Comparison of ENCODE assay signal across 1 cellular context in the genomic region with DNA sequence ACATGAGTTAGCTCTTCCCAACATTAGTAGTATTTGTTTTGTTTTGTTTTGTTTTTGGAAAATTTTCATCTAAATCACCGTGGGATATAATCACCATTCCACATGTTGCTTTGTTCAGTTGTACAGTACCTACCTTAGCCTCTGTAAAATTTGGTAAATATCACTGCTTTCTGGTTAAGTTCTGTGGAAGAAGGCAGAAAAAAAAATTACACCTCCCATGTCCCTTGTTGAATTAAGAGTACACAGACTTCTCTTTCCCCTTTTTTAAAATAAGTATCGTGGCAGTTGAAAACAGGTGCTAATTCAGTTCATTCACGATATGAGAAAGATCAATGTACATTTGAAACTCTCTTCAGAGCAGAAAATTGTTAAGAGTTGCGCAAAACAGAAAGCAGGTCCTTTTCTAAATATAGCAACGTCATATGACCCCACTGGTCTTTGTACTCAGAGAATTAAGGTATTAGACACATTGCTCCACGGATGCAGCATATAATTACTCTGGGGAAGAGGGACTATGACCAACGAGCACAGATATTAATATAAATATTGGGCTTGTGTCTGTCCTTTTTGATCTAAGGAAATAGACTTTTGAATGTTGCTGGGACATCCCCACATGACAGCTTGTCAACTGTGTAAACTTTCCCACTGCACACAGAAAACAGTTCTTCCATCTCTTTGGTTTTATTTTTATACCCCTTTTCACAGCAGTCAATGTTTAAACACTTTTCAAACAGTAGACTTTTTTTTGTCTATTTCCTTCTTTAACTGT.
TF ChIP-seq lines count a peak whose summit lies in the region.

No MANE protein-coding gene starts in this region.

TF ChIP-seq in K562, 482 proteins besides CTCF, POLR2A, EP300 and RAD21 (continued from another document and continues in another):
- TF ChIP-seq BACH1 (tag; IDR thresholded peaks at IDR 0.05) = peak; percentile 75; the same call in 1 of the 2 replicates
- peak; percentile 7; the same call in 1 of the 2 replicates for TF ChIP-seq CXXC5 (CRISPR knock-in tag; IDR thresholded peaks at IDR 0.05)
- peak; percentile 73 for TF ChIP-seq MITF (IDR thresholded peaks at IDR 0.05)
- TF ChIP-seq ZNF77 (CRISPR knock-in tag; IDR thresholded peaks at IDR 0.05) = no peak
- TF ChIP-seq ZNF583 (CRISPR knock-in tag; IDR thresholded peaks at IDR 0.05) = no peak
- TF ChIP-seq CEBPG (CRISPR knock-in tag; IDR thresholded peaks at IDR 0.05) = peak; percentile 8; the same call in 1 of the 2 replicates
- TF ChIP-seq CEBPG (tag; conservative IDR thresholded peaks at IDR 0.05 in 1 of 2, IDR thresholded peaks at IDR 0.05 in 1 of 2) = peak; percentile 84 to 97
- TF ChIP-seq, protein P1, sequence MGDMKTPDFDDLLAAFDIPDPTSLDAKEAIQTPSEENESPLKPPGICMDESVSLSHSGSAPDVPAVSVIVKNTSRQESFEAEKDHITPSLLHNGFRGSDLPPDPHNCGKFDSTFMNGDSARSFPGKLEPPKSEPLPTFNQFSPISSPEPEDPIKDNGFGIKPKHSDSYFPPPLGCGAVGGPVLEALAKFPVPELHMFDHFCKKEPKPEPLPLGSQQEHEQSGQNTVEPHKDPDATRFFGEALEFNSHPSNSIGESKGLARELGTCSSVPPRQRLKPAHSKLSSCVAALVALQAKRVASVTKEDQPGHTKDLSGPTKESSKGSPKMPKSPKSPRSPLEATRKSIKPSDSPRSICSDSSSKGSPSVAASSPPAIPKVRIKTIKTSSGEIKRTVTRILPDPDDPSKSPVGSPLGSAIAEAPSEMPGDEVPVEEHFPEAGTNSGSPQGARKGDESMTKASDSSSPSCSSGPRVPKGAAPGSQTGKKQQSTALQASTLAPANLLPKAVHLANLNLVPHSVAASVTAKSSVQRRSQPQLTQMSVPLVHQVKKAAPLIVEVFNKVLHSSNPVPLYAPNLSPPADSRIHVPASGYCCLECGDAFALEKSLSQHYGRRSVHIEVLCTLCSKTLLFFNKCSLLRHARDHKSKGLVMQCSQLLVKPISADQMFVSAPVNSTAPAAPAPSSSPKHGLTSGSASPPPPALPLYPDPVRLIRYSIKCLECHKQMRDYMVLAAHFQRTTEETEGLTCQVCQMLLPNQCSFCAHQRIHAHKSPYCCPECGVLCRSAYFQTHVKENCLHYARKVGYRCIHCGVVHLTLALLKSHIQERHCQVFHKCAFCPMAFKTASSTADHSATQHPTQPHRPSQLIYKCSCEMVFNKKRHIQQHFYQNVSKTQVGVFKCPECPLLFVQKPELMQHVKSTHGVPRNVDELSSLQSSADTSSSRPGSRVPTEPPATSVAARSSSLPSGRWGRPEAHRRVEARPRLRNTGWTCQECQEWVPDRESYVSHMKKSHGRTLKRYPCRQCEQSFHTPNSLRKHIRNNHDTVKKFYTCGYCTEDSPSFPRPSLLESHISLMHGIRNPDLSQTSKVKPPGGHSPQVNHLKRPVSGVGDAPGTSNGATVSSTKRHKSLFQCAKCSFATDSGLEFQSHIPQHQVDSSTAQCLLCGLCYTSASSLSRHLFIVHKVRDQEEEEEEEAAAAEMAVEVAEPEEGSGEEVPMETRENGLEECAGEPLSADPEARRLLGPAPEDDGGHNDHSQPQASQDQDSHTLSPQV (IDR thresholded peaks at IDR 0.05) = peak; percentile 73
- TF ChIP-seq, protein P2, sequence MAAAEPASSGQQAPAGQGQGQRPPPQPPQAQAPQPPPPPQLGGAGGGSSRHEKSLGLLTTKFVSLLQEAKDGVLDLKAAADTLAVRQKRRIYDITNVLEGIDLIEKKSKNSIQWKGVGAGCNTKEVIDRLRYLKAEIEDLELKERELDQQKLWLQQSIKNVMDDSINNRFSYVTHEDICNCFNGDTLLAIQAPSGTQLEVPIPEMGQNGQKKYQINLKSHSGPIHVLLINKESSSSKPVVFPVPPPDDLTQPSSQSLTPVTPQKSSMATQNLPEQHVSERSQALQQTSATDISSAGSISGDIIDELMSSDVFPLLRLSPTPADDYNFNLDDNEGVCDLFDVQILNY (CRISPR knock-in tag; IDR thresholded peaks at IDR 0.05) = no peak
- TF ChIP-seq ZEB2 (IDR thresholded peaks at IDR 0.05) = 0 out of 2 replicates have a peak, but pooled peaks have one; percentile 31
- no peak for TF ChIP-seq NR3C1 (CRISPR knock-in tag; IDR thresholded peaks at IDR 0.05)
- TF ChIP-seq SUPT5H (IDR thresholded peaks at IDR 0.05) = no peak
- TF ChIP-seq ZKSCAN8 (CRISPR knock-in tag; IDR thresholded peaks at IDR 0.05) = 0 out of 2 replicates have a peak, but pooled peaks have one; percentile 35
- TF ChIP-seq MAFG (tag; conservative IDR thresholded peaks at IDR 0.05) = peak; percentile 22
- 0 out of 2 replicates have a peak, but pooled peaks have one; percentile 16 for TF ChIP-seq ELF2 (CRISPR knock-in tag; IDR thresholded peaks at IDR 0.05)
- TF ChIP-seq MEF2A (IDR thresholded peaks at IDR 0.05; ENCODE audit: control insufficient read depth, low read depth, low read length) = peak; percentile 92
- peak; percentile 36; the same call in 1 of the 2 replicates for TF ChIP-seq MTA3 (IDR thresholded peaks at IDR 0.05; ENCODE audit: borderline replicate concordance)
- no peak for TF ChIP-seq ZNF274 (IDR thresholded peaks at IDR 0.05; ENCODE audit: borderline replicate concordance, low read depth, low read length)
- no peak for TF ChIP-seq ZNF785 (CRISPR knock-in tag; IDR thresholded peaks at IDR 0.05)
- TF ChIP-seq ARNT (IDR thresholded peaks at IDR 0.05) = 0 out of 4 replicates have a peak, but pooled peaks of 1 of the 2 experiments have one; percentile 41
- TF ChIP-seq NBN (IDR thresholded peaks at IDR 0.05; ENCODE audit: low read depth) = no peak
- no peak for TF ChIP-seq MBD1 (CRISPR knock-in tag; IDR thresholded peaks at IDR 0.05)
- TF ChIP-seq, protein P3, sequence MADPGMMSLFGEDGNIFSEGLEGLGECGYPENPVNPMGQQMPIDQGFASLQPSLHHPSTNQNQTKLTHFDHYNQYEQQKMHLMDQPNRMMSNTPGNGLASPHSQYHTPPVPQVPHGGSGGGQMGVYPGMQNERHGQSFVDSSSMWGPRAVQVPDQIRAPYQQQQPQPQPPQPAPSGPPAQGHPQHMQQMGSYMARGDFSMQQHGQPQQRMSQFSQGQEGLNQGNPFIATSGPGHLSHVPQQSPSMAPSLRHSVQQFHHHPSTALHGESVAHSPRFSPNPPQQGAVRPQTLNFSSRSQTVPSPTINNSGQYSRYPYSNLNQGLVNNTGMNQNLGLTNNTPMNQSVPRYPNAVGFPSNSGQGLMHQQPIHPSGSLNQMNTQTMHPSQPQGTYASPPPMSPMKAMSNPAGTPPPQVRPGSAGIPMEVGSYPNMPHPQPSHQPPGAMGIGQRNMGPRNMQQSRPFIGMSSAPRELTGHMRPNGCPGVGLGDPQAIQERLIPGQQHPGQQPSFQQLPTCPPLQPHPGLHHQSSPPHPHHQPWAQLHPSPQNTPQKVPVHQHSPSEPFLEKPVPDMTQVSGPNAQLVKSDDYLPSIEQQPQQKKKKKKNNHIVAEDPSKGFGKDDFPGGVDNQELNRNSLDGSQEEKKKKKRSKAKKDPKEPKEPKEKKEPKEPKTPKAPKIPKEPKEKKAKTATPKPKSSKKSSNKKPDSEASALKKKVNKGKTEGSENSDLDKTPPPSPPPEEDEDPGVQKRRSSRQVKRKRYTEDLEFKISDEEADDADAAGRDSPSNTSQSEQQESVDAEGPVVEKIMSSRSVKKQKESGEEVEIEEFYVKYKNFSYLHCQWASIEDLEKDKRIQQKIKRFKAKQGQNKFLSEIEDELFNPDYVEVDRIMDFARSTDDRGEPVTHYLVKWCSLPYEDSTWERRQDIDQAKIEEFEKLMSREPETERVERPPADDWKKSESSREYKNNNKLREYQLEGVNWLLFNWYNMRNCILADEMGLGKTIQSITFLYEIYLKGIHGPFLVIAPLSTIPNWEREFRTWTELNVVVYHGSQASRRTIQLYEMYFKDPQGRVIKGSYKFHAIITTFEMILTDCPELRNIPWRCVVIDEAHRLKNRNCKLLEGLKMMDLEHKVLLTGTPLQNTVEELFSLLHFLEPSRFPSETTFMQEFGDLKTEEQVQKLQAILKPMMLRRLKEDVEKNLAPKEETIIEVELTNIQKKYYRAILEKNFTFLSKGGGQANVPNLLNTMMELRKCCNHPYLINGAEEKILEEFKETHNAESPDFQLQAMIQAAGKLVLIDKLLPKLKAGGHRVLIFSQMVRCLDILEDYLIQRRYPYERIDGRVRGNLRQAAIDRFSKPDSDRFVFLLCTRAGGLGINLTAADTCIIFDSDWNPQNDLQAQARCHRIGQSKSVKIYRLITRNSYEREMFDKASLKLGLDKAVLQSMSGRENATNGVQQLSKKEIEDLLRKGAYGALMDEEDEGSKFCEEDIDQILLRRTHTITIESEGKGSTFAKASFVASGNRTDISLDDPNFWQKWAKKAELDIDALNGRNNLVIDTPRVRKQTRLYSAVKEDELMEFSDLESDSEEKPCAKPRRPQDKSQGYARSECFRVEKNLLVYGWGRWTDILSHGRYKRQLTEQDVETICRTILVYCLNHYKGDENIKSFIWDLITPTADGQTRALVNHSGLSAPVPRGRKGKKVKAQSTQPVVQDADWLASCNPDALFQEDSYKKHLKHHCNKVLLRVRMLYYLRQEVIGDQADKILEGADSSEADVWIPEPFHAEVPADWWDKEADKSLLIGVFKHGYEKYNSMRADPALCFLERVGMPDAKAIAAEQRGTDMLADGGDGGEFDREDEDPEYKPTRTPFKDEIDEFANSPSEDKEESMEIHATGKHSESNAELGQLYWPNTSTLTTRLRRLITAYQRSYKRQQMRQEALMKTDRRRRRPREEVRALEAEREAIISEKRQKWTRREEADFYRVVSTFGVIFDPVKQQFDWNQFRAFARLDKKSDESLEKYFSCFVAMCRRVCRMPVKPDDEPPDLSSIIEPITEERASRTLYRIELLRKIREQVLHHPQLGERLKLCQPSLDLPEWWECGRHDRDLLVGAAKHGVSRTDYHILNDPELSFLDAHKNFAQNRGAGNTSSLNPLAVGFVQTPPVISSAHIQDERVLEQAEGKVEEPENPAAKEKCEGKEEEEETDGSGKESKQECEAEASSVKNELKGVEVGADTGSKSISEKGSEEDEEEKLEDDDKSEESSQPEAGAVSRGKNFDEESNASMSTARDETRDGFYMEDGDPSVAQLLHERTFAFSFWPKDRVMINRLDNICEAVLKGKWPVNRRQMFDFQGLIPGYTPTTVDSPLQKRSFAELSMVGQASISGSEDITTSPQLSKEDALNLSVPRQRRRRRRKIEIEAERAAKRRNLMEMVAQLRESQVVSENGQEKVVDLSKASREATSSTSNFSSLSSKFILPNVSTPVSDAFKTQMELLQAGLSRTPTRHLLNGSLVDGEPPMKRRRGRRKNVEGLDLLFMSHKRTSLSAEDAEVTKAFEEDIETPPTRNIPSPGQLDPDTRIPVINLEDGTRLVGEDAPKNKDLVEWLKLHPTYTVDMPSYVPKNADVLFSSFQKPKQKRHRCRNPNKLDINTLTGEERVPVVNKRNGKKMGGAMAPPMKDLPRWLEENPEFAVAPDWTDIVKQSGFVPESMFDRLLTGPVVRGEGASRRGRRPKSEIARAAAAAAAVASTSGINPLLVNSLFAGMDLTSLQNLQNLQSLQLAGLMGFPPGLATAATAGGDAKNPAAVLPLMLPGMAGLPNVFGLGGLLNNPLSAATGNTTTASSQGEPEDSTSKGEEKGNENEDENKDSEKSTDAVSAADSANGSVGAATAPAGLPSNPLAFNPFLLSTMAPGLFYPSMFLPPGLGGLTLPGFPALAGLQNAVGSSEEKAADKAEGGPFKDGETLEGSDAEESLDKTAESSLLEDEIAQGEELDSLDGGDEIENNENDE (IDR thresholded peaks at IDR 0.05; ENCODE audit: low read depth, low read length) = peak; percentile 70
- peak; percentile 13 for TF ChIP-seq EP400 (IDR thresholded peaks at IDR 0.05)
- no peak for TF ChIP-seq KLF13 (tag; IDR thresholded peaks at IDR 0.05; ENCODE audit: borderline replicate concordance, low read depth)
- TF ChIP-seq ZNF140 (CRISPR knock-in tag; IDR thresholded peaks at IDR 0.05) = no peak
- peak; percentile 26 to 43; a peak in 3 of 4 replicates for TF ChIP-seq NRF1 (conservative IDR thresholded peaks at IDR 0.05 in 1 of 2, IDR thresholded peaks at IDR 0.05 in 1 of 2)
- peak; percentile 34; the same call in 1 of the 2 replicates for TF ChIP-seq ADNP (tag; IDR thresholded peaks at IDR 0.05)
- no peak for TF ChIP-seq TGIF2 (CRISPR knock-in tag; IDR thresholded peaks at IDR 0.05)
- TF ChIP-seq EWSR1 (IDR thresholded peaks at IDR 0.05; ENCODE audit: borderline replicate concordance, low read depth, partially characterized antibody) = peak; percentile 29
- no peak for TF ChIP-seq ETS2 (tag; IDR thresholded peaks at IDR 0.05; ENCODE audit: borderline replicate concordance, poor library complexity, severe bottlenecking)
- TF ChIP-seq SOX6 (IDR thresholded peaks at IDR 0.05) = peak; percentile 48
- 0 out of 2 replicates have a peak, but pooled peaks have one; percentile 30 for TF ChIP-seq HINFP (tag; conservative IDR thresholded peaks at IDR 0.05; ENCODE audit: low read depth)
- TF ChIP-seq MCM7 (IDR thresholded peaks at IDR 0.05) = 0 out of 4 replicates have a peak, but pooled peaks of 1 of the 2 experiments have one; percentile 67
- TF ChIP-seq PHB2 (IDR thresholded peaks at IDR 0.05; ENCODE audit: low read depth) = no peak
- TF ChIP-seq ZFP1 (CRISPR knock-in tag; IDR thresholded peaks at IDR 0.05) = no peak
